Comparison of ENCODE assay signal across 1 cellular context in the genomic region with DNA sequence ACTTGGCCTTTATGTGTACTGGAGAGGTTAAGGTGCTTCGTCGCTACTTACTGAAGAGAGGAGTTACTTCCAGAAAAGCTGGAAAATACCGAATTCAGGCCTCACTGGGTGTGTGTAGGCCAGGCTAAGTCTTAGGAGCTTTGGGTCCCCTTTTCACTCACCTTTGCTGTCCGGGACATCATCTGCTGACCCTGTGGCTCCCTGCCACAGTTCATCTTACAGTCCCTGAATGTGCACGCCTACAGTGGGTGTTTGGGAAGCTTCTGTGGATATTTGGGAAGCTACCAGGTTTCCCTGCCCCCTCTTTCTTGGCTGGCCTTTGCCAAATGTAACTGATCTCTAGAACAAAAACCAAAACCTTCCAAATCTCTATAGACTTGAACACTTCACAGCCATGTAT.
TF ChIP-seq lines count a peak whose summit lies in the region.

No MANE protein-coding gene starts in this region.

TF ChIP-seq in HepG2, 621 proteins besides CTCF, POLR2A, EP300 and RAD21:
- TF ChIP-seq ZNF746 (CRISPR knock-in tag; IDR thresholded peaks at IDR 0.05) (no peak), JARID2 (CRISPR knock-in tag; IDR thresholded peaks at IDR 0.05; ENCODE audit: insufficient replicate concordance) (no peak), ZNF260 (CRISPR knock-in tag; IDR thresholded peaks at IDR 0.05; ENCODE audit: borderline replicate concordance, low read depth) (no peak), ETV6 (CRISPR knock-in tag; conservative IDR thresholded peaks at IDR 0.05) (no peak), ZSCAN21 (CRISPR knock-in tag; IDR thresholded peaks at IDR 0.05; ENCODE audit: borderline replicate concordance) (no peak), SMARCC2 (IDR thresholded peaks at IDR 0.05) (no peak)
